In genomic region chr9:37999501-38000189, GRCh38 we compare ENCODE assay signal across 12 cellular contexts.
A peak's percentile ranks its signal among the peaks of the same experiment; 100 is the strongest.
DNase-seq lines count a peak whose midpoint lies in the region; ATAC-seq, FAIRE-seq and TF ChIP-seq lines count a peak whose summit lies in the region.
"Had no signal": no experiment of that assay in that cellular context is flagged by ENCODE, and none has a peak within 500 bp of the region (broad histone marks: within the 10 kb centered on the region; RNA-seq: fewer than 3 reads in every experiment).

No MANE protein-coding gene starts in this region.

- no peaks in the 10 kb centered on the region for H3K27me3 ChIP-seq in NT2/D1 (ENCODE audit: insufficient read depth, insufficient read length)

- H3K4me3 Mint-ChIP-seq in progenitor cell of endocrine pancreas (ENCODE audit: low read depth), result no peak overlapping the region
- H3K4me3 Mint-ChIP-seq: central memory CD8-positive, alpha-beta T cell; T-helper 17 cell had no signal

- TF ChIP-seq POLR2A in H54 (IDR thresholded peaks at IDR 0.05; ENCODE audit: low read depth, low read length), result no peak

- TF ChIP-seq CTCF in fibroblast of villous mesenchyme (IDR thresholded peaks at IDR 0.05; ENCODE audit: insufficient read depth, low read depth, low read length) (no peak), progenitor cell of endocrine pancreas (IDR thresholded peaks at IDR 0.05; ENCODE audit: unreplicated experiment) (no peak)

- no peaks in the 10 kb centered on the region for H3K36me3 Mint-ChIP-seq in progenitor cell of endocrine pancreas (ENCODE audit: insufficient read depth)

- H3K9ac ChIP-seq in NT2/D1 (ENCODE audit: insufficient read length, low read depth), result peak overlapping the region; percentile 28

- FAIRE-seq in H54 (lab: Jason Lieb, UNC), result no peak

- H3K4me3 ChIP-seq in NT2/D1 (ENCODE audit: insufficient read length, low read depth) (no peak overlapping the region), fibroblast of villous mesenchyme (ENCODE audit: low read depth, low read length) (no peak overlapping the region)

- no peaks in the 10 kb centered on the region for H3K9me3 ChIP-seq in NT2/D1 (ENCODE audit: insufficient read depth, low read length)

- peak overlapping the region; percentile 85 for H3K27ac Mint-ChIP-seq in progenitor cell of endocrine pancreas
- H3K27ac Mint-ChIP-seq: T-helper 17 cell had no signal

- H3K4me1 ChIP-seq in NT2/D1 (ENCODE audit: insufficient read depth, insufficient read length), result peaks cover 20% of the 10 kb centered on the region

- no peaks in the 10 kb centered on the region for H3K9me3 Mint-ChIP-seq in progenitor cell of endocrine pancreas (ENCODE audit: low read depth)
- H3K9me3 Mint-ChIP-seq: central memory CD8-positive, alpha-beta T cell had no signal

- H3K36me3 ChIP-seq in NT2/D1 (ENCODE audit: insufficient read depth, insufficient read length, low read length), result peaks cover 91% of the 10 kb centered on the region

- H3K27me3 Mint-ChIP-seq in progenitor cell of endocrine pancreas, result no peaks in the 10 kb centered on the region
- H3K27me3 Mint-ChIP-seq: central memory CD8-positive, alpha-beta T cell; T-helper 17 cell had no signal

- DNase-seq in H54 (ENCODE audit: insufficient read length, low spot score) (peak; percentile 26), NT2/D1 (ENCODE audit: low read depth, low spot score) (no peak), fibroblast of villous mesenchyme (ENCODE audit: low read depth) (peak; percentile 48), progenitor cell of endocrine pancreas (ENCODE audit: low spot score, unreplicated experiment) (no peak), GM03348 (ENCODE audit: low spot score) (no peak), NCI-H128 (lab: John Stamatoyannopoulos, UW; ENCODE audit: unreplicated experiment) (no peak)
- DNase-seq: activated T-cell treated with anti-CD3 and anti-CD28 coated beads for 4 hours, DND-41, NCI-H446 treated with DMSO at 0.1 percent for 48 hours, T-helper 17 cell had no signal

- H3K4me1 Mint-ChIP-seq in progenitor cell of endocrine pancreas (ENCODE audit: low read depth), result peaks cover 5% of the 10 kb centered on the region

- ATAC-seq in HG03025 (IDR thresholded peaks at IDR 0.05; ENCODE audit: low FRiP score, unreplicated experiment), result no peak
- ATAC-seq: T-helper 17 cell had no signal

Comparison
In these comparisons a context has a peak if more than half of its experiments do, and no peak if none do; other contexts are left out.
1. DNase-seq: peak in H54 (single experiment) and fibroblast of villous mesenchyme (single experiment); none in NT2/D1 (single experiment), progenitor cell of endocrine pancreas (single experiment), GM03348 (single experiment) and NCI-H128 (single experiment).